In the genomic region with DNA sequence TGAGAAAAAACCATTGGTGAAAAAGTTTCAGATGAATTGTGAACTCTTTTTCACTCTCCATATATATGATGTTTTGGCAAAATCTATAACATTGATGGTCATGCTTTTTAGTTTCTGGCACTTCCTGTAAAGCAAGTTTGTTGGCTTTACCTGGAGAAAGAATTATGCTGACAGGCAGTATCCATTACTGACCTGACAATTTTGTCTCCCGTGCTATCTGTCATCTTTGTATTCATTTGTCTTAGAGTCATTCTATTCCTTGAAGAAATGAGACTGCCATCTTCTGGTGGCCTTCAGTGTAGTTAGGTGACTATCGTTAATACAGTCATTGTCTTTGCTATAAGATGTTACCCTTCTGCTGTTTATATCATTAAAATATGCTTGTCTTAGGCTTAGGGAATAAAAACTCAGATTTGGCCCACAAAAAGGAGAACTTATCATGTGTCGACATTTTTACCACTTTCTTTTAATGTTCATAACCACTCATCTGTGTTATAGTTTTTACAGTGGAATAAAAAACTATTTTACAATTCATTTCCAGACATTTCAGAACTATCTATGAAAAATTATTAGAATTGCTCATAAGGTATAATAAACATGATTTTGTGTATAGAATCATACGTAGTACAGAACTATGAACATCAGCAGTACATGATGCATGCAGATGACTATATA, we compare ENCODE assay signal across 8 cellular contexts.
DNase-seq lines count a peak whose midpoint lies in the region; ATAC-seq, FAIRE-seq and TF ChIP-seq lines count a peak whose summit lies in the region.

No MANE protein-coding gene starts in this region.

- POLR2A ChIA-PET in endothelial cell of umbilical vein (lab: Charles Lee) = no interaction called here

- no peak for TF ChIP-seq POLR2A in endothelial cell of umbilical vein (IDR thresholded peaks at IDR 0.05; ENCODE audit: low read depth, low read length)

- FAIRE-seq in endothelial cell of umbilical vein (lab: Jason Lieb, UNC) = peak; percentile 33

- no peaks in the 10 kb centered on the region for H3K27me3 Mint-ChIP-seq in neural crest cell (ENCODE audit: low read depth)

- H3K4me1 Mint-ChIP-seq in neural crest cell = peaks cover 9% of the 10 kb centered on the region

- intact Hi-C loops in endothelial cell of umbilical vein (cut with micrococcal nuclease) = loop anchor here (1.0 to 5.0 kb wide), 3 partner anchors 97 to 443 kb away; no protein-coding TSS in a partner anchor

- no TSS peak for BruUV-seq in endothelial cell of umbilical vein (replicated peaks; lab: Mats Ljungman, UMichigan)

- H3K9me1 ChIP-seq in endothelial cell of umbilical vein (replicated peaks; ENCODE audit: control insufficient read depth, extremely low read depth, insufficient read depth, low read length) = no peaks in the 10 kb centered on the region

- H3K4me2 ChIP-seq in endothelial cell of umbilical vein (ENCODE audit: insufficient read depth, low read length) = no peak overlapping the region

- H4K20me1 ChIP-seq in endothelial cell of umbilical vein (replicated peaks; ENCODE audit: control insufficient read depth, extremely low read depth, insufficient read depth, low read length) = no peaks in the 10 kb centered on the region

- CTCF ChIA-PET in endothelial cell of umbilical vein (lab: Charles Lee) = no interaction called here

- no peaks in the 10 kb centered on the region for H3K36me3 ChIP-seq in endothelial cell of umbilical vein (ENCODE audit: control insufficient read depth in 2 of 2, extremely low read depth in 1 of 2, insufficient read depth in 2 of 2, low read length in 2 of 2)

- H3K27ac Mint-ChIP-seq in neural crest cell (ENCODE audit: unreplicated experiment) = no peak overlapping the region

- no peak overlapping the region for H3K4me3 Mint-ChIP-seq in neural crest cell

- H3K9ac ChIP-seq in endothelial cell of umbilical vein (replicated peaks; ENCODE audit: extremely low read depth, insufficient read depth, low read length) = no peak overlapping the region

- H3K4me3 ChIP-seq in endothelial cell of umbilical vein (replicated peaks in 1 of 3; ENCODE audit: insufficient read depth in 1 of 3, low read depth in 1 of 3, low read length in 3 of 3) = no peak overlapping the region

- no peaks in the 10 kb centered on the region for H3K36me3 Mint-ChIP-seq in neural crest cell (ENCODE audit: low read depth)

- H3K9me3 Mint-ChIP-seq in neural crest cell = no peaks in the 10 kb centered on the region

- TF ChIP-seq CTCF in endothelial cell of umbilical vein (IDR thresholded peaks at IDR 0.05; ENCODE audit: extremely low read depth in 1 of 2, insufficient read depth in 1 of 2, low read depth in 1 of 2, low read length in 2 of 2) (peak; percentile 25 to 40), neural crest cell (conservative IDR thresholded peaks at IDR 0.05) (peak; percentile 69)

- no peak overlapping the region for H2AFZ ChIP-seq in endothelial cell of umbilical vein (ENCODE audit: low read depth, low read length)

- H3K9me3 ChIP-seq in endothelial cell of umbilical vein (replicated peaks; ENCODE audit: control insufficient read depth, insufficient read depth, low read length) = no peaks in the 10 kb centered on the region

- H3K27me3 ChIP-seq in endothelial cell of umbilical vein (ENCODE audit: control insufficient read depth in 2 of 2, insufficient read depth in 2 of 2, low read length in 2 of 2) = no peaks in the 10 kb centered on the region

- H3K4me1 ChIP-seq in endothelial cell of umbilical vein (ENCODE audit: control insufficient read depth, extremely low read depth, insufficient read depth, low read length) = peaks cover 6% of the 10 kb centered on the region

- DNase-seq in COR-L47 (lab: John Stamatoyannopoulos, UW) (peak; percentile 12), NOMO-1 treated with DMSO at 0.1 percent for 48 hours (lab: John Stamatoyannopoulos, UW; ENCODE audit: unreplicated experiment) (peak; percentile 40), endothelial cell of umbilical vein (ENCODE audit: low read depth, low spot score) (peak; percentile 59), neural crest cell (ENCODE audit: low read depth, low spot score) (no peak)
- DNase-seq in stimulated activated CD4-positive, alpha-beta T cell treated with anti-CD3 and anti-CD28 coated beads, Interleukin-12 subunit alpha, Interleukin-12 subunit beta, amount 100 ng/mL, for 4 hours = no peak

- no peak overlapping the region for H3K27ac ChIP-seq in endothelial cell of umbilical vein (ENCODE audit: insufficient read depth, low read depth, low read length)

- no peaks in the 10 kb centered on the region for H3K79me2 ChIP-seq in endothelial cell of umbilical vein (ENCODE audit: control insufficient read depth, insufficient read depth, low read length)

- peak; percentile 74 for ATAC-seq in GM18907 (IDR thresholded peaks at IDR 0.05; ENCODE audit: unreplicated experiment)
- ATAC-seq in HG03354 (IDR thresholded peaks at IDR 0.05; ENCODE audit: poor library complexity, severe bottlenecking, unreplicated experiment) = peak; percentile 82
- no peak for ATAC-seq in GM19395 (IDR thresholded peaks at IDR 0.05; ENCODE audit: unreplicated experiment)

- dilution Hi-C loops in endothelial cell of umbilical vein (cut with MboI; ENCODE audit: extremely low pct_ligation_motif_present, low sequenced_read_pairs) = no loop called here

TF ChIP-seq in endothelial cell of umbilical vein, 7 proteins besides CTCF, POLR2A, EP300 and RAD21:
- no peak for TF ChIP-seq EZH2 (IDR thresholded peaks at IDR 0.05; ENCODE audit: borderline replicate concordance, low read depth, low read length, severe bottlenecking)
- no peak for TF ChIP-seq JUN (IDR thresholded peaks at IDR 0.05; ENCODE audit: borderline replicate concordance, insufficient read depth, insufficient read length, low read depth)
- TF ChIP-seq, protein P1, sequence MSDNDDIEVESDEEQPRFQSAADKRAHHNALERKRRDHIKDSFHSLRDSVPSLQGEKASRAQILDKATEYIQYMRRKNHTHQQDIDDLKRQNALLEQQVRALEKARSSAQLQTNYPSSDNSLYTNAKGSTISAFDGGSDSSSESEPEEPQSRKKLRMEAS (IDR thresholded peaks at IDR 0.05; ENCODE audit: insufficient read depth, insufficient read length) = no peak
- TF ChIP-seq MYC (IDR thresholded peaks at IDR 0.05; ENCODE audit: low read depth, low read length) = no peak
- no peak for TF ChIP-seq GATA2 (IDR thresholded peaks at IDR 0.05; ENCODE audit: insufficient read depth, insufficient read length, low read depth, low read length)
- no peak for TF ChIP-seq POLR2AphosphoS5 (IDR thresholded peaks at IDR 0.05; ENCODE audit: insufficient read depth, low read depth, low read length)
- TF ChIP-seq FOS (IDR thresholded peaks at IDR 0.05; ENCODE audit: borderline replicate concordance, insufficient read depth, low read length) = no peak

Comparison
In these comparisons a context has a peak if more than half of its experiments do, and no peak if none do; other contexts are left out.
1. DNase-seq: peak in COR-L47 (single experiment), NOMO-1 treated with DMSO at 0.1 percent for 48 hours (single experiment) and endothelial cell of umbilical vein (single experiment); none in neural crest cell (single experiment) and stimulated activated CD4-positive, alpha-beta T cell treated with anti-CD3 and anti-CD28 coated beads, Interleukin-12 subunit alpha, Interleukin-12 subunit beta, amount 100 ng/mL, for 4 hours (single experiment).